22 cellular contexts compared by ENCODE assay signal in genomic region chr1:29984107-29984506, GRCh38.
DNase-seq lines count a peak whose midpoint lies in the region; ATAC-seq and TF ChIP-seq lines count a peak whose summit lies in the region.
"Had no signal": no experiment of that assay in that cellular context is flagged by ENCODE, and none has a peak within 500 bp of the region (broad histone marks: within the 10 kb centered on the region; RNA-seq: fewer than 3 reads in every experiment).

No MANE protein-coding gene starts in this region.

- no peak for TF ChIP-seq POLR2A in right lobe of liver (IDR thresholded peaks at IDR 0.05)

- no peak overlapping the region for H3K4me3 Mint-ChIP-seq in stimulated activated memory B cell treated with anti-CD40 and anti-IgM and Interleukin-4, amounts not matched to agents 10 μg/mL and 1 μg/mL and 100 μg/mL, for 72 hours
- H3K4me3 Mint-ChIP-seq: activated CD4-positive, alpha-beta memory T cell treated with anti-CD3 and anti-CD28 coated beads, Interleukin-2, amount 10 ng/mL, durations not matched to agents 7 days and 5 days; activated naive CD8-positive, alpha-beta T cell treated with anti-CD3 and anti-CD28 coated beads, Interleukin-2, amount 50 U/mL, for 24 hours; mesothelial cell of epicardium; natural killer cell treated with Interleukin-12 subunit alpha and Interleukin-12 subunit beta and Interleukin-15 and Interleukin-18, amount 100 ng/mL, for 72 hours had no signal

- peak overlapping the region in 5 of 11 experiments; percentile 70 to 97 (median 84); a peak in 9 of 22 replicates for H3K9ac ChIP-seq in BLaER1 treated with 17β-estradiol and CSF1 and Interleukin-3, amounts not matched to agents 10 nM and 100 nM
- no peak overlapping the region for H3K9ac ChIP-seq in HUES48 (ENCODE audit: low read depth, low read length)
- no peak overlapping the region for H3K9ac ChIP-seq in colonic mucosa (ENCODE audit: low read depth in 2 of 2, low read length in 2 of 2)
- H3K9ac ChIP-seq: KMS-11, parathyroid adenoma had no signal

- no peaks in the 10 kb centered on the region for H4K20me1 ChIP-seq in BLaER1 treated with 17β-estradiol and CSF1 and Interleukin-3, amounts not matched to agents 10 nM and 100 nM

- peak overlapping the region in 6 of 11 experiments; percentile 50 to 89 (median 83); a peak in 10 of 22 replicates for H3K4me2 ChIP-seq in BLaER1 treated with 17β-estradiol and CSF1 and Interleukin-3, amounts not matched to agents 10 nM and 100 nM
- H3K4me2 ChIP-seq: KMS-11 had no signal

- H3K9me3 ChIP-seq in BLaER1 treated with 17β-estradiol and CSF1 and Interleukin-3, amounts not matched to agents 10 nM and 100 nM (replicated peaks in 1 of 11) = peaks cover 0 to 8% (median 0%) of the 10 kb centered on the region in 11 experiments; a peak in 4 of 22 replicates
- H3K9me3 ChIP-seq in HUES48 (ENCODE audit: control insufficient read depth, insufficient read depth, low read length) (no peaks in the 10 kb centered on the region), colonic mucosa (no peaks in the 10 kb centered on the region), right lobe of liver (no peaks in the 10 kb centered on the region)
- H3K9me3 ChIP-seq: upper lobe of right lung had no signal

- peak; percentile 4 for DNase-seq in colonic mucosa
- no peak for DNase-seq in right lobe of liver
- DNase-seq in hypothalamus (lab: John Stamatoyannopoulos, UW) = no peak
- DNase-seq in NCI-H2081 treated with DMSO at 0.1 percent for 48 hours (lab: John Stamatoyannopoulos, UW) = no peak
- DNase-seq: ACHN; activated CD4-positive, alpha-beta memory T cell treated with anti-CD3 and anti-CD28 coated beads, Interleukin-2, amount 10 ng/mL, durations not matched to agents 7 days and 5 days; activated naive CD8-positive, alpha-beta T cell treated with anti-CD3 and anti-CD28 coated beads, Interleukin-2, amount 50 U/mL, for 24 hours; brain microvascular endothelial cell; C1 segment of cervical spinal cord; GDM1; HCEC 1CT; left colon; NCI-H187; upper lobe of right lung had no signal

- no peak overlapping the region for H3K4me3 ChIP-seq in BLaER1 treated with 17β-estradiol and CSF1 and Interleukin-3, amounts not matched to agents 10 nM and 100 nM
- no peak overlapping the region for H3K4me3 ChIP-seq in HUES48 (ENCODE audit: low read depth, low read length)
- H3K4me3 ChIP-seq in colonic mucosa = no peak overlapping the region
- no peak overlapping the region for H3K4me3 ChIP-seq in right lobe of liver
- H3K4me3 ChIP-seq: upper lobe of right lung had no signal

- intact Hi-C loops in colonic mucosa (cut with DNase I) (no loop called here), right lobe of liver (cut with DNase I) (no loop called here)

- peaks cover 0 to 60% (median 17%) of the 10 kb centered on the region in 10 experiments; a peak in 12 of 20 replicates for H3K4me1 ChIP-seq in BLaER1 treated with 17β-estradiol and CSF1 and Interleukin-3, amounts not matched to agents 10 nM and 100 nM
- H3K4me1 ChIP-seq in HUES48 (ENCODE audit: control insufficient read depth, insufficient read depth, low read length) (peaks cover 19% of the 10 kb centered on the region), colonic mucosa (no peaks in the 10 kb centered on the region), right lobe of liver (peaks cover 0 to 23% (median 9%) of the 10 kb centered on the region in 4 donors)
- H3K4me1 ChIP-seq: parathyroid adenoma had no signal

- H3K36me3 Mint-ChIP-seq in stimulated activated memory B cell treated with anti-CD40 and anti-IgM and Interleukin-4, amounts not matched to agents 10 μg/mL and 1 μg/mL and 100 μg/mL, for 72 hours = no peaks in the 10 kb centered on the region
- H3K36me3 Mint-ChIP-seq: mesothelial cell of epicardium; natural killer cell treated with Interleukin-12 subunit alpha and Interleukin-12 subunit beta and Interleukin-15 and Interleukin-18, amount 100 ng/mL, for 72 hours had no signal

- ATAC-seq in right lobe of liver = peak in 1 of 4 donors; percentile 28
- no peak for ATAC-seq in stimulated activated memory B cell treated with anti-CD40 and anti-IgM and Interleukin-4, amounts not matched to agents 10 μg/mL and 1 μg/mL and 100 μg/mL, for 72 hours
- no peak for ATAC-seq in HG03139 (IDR thresholded peaks at IDR 0.05; ENCODE audit: unreplicated experiment)
- ATAC-seq: activated naive CD8-positive, alpha-beta T cell treated with anti-CD3 and anti-CD28 coated beads, Interleukin-2, amount 50 U/mL, for 24 hours; left colon had no signal

- TF ChIP-seq CTCF in colonic mucosa (IDR thresholded peaks at IDR 0.05) (no peak), right lobe of liver (IDR thresholded peaks at IDR 0.05) (no peak)

- no peaks in the 10 kb centered on the region for H3K4me1 Mint-ChIP-seq in stimulated activated memory B cell treated with anti-CD40 and anti-IgM and Interleukin-4, amounts not matched to agents 10 μg/mL and 1 μg/mL and 100 μg/mL, for 72 hours
- H3K4me1 Mint-ChIP-seq: activated CD4-positive, alpha-beta memory T cell treated with anti-CD3 and anti-CD28 coated beads, Interleukin-2, amount 10 ng/mL, durations not matched to agents 7 days and 5 days; activated naive CD8-positive, alpha-beta T cell treated with anti-CD3 and anti-CD28 coated beads, Interleukin-2, amount 50 U/mL, for 24 hours had no signal

- peak overlapping the region in 6 of 11 experiments; percentile 71 to 100 (median 94); a peak in 12 of 22 replicates for H3K27ac ChIP-seq in BLaER1 treated with 17β-estradiol and CSF1 and Interleukin-3, amounts not matched to agents 10 nM and 100 nM
- peak overlapping the region; percentile 29 for H3K27ac ChIP-seq in HUES48 (ENCODE audit: low read depth, low read length)
- H3K27ac ChIP-seq in colonic mucosa = no peak overlapping the region
- H3K27ac ChIP-seq in right lobe of liver = peak overlapping the region in 2 of 3 donors; percentile 54 to 84
- H3K27ac ChIP-seq: brain microvascular endothelial cell, KMS-11, parathyroid adenoma had no signal

- H3K27ac Mint-ChIP-seq in stimulated activated memory B cell treated with anti-CD40 and anti-IgM and Interleukin-4, amounts not matched to agents 10 μg/mL and 1 μg/mL and 100 μg/mL, for 72 hours = no peak overlapping the region
- H3K27ac Mint-ChIP-seq: activated CD4-positive, alpha-beta memory T cell treated with anti-CD3 and anti-CD28 coated beads, Interleukin-2, amount 10 ng/mL, durations not matched to agents 7 days and 5 days; activated naive CD8-positive, alpha-beta T cell treated with anti-CD3 and anti-CD28 coated beads, Interleukin-2, amount 50 U/mL, for 24 hours; mesothelial cell of epicardium; natural killer cell treated with Interleukin-12 subunit alpha and Interleukin-12 subunit beta and Interleukin-15 and Interleukin-18, amount 100 ng/mL, for 72 hours had no signal

- H3K27me3 ChIP-seq in BLaER1 treated with 17β-estradiol and CSF1 and Interleukin-3, amounts not matched to agents 10 nM and 100 nM = no peaks in the 10 kb centered on the region
- no peaks in the 10 kb centered on the region for H3K27me3 ChIP-seq in HUES48 (ENCODE audit: control insufficient read depth, insufficient read depth, low read length)
- H3K27me3 ChIP-seq in colonic mucosa = no peaks in the 10 kb centered on the region
- H3K27me3 ChIP-seq in right lobe of liver = no peaks in the 10 kb centered on the region
- H3K27me3 ChIP-seq: brain microvascular endothelial cell had no signal

- 46% methylated on average over 5 of the region's 5 CpGs for WGBS in right lobe of liver (ENCODE audit: insufficient coverage, low coverage, low lambda C conversion rate, missing lambda C conversion rate)

- H3K27me3 Mint-ChIP-seq in stimulated activated memory B cell treated with anti-CD40 and anti-IgM and Interleukin-4, amounts not matched to agents 10 μg/mL and 1 μg/mL and 100 μg/mL, for 72 hours = peaks cover 22% of the 10 kb centered on the region
- H3K27me3 Mint-ChIP-seq: activated CD4-positive, alpha-beta memory T cell treated with anti-CD3 and anti-CD28 coated beads, Interleukin-2, amount 10 ng/mL, durations not matched to agents 7 days and 5 days had no signal

- H3K36me3 ChIP-seq in BLaER1 treated with 17β-estradiol and CSF1 and Interleukin-3, amounts not matched to agents 10 nM and 100 nM = no peaks in the 10 kb centered on the region
- H3K36me3 ChIP-seq in HUES48 (ENCODE audit: control insufficient read depth, insufficient read depth, low read length) (no peaks in the 10 kb centered on the region), colonic mucosa (no peaks in the 10 kb centered on the region), right lobe of liver (no peaks in the 10 kb centered on the region)
- H3K36me3 ChIP-seq: brain microvascular endothelial cell, upper lobe of right lung had no signal

- peaks cover 7% of the 10 kb centered on the region for H3K9me3 Mint-ChIP-seq in stimulated activated memory B cell treated with anti-CD40 and anti-IgM and Interleukin-4, amounts not matched to agents 10 μg/mL and 1 μg/mL and 100 μg/mL, for 72 hours
- H3K9me3 Mint-ChIP-seq: activated CD4-positive, alpha-beta memory T cell treated with anti-CD3 and anti-CD28 coated beads, Interleukin-2, amount 10 ng/mL, durations not matched to agents 7 days and 5 days; activated naive CD8-positive, alpha-beta T cell treated with anti-CD3 and anti-CD28 coated beads, Interleukin-2, amount 50 U/mL, for 24 hours; mesothelial cell of epicardium had no signal
